In genomic region chr11:94521684-94522083, GRCh38 we compare ENCODE assay signal across 8 cellular contexts. TPM values are rescaled to one million over a fixed set of nuclear protein-coding genes. Genes with fewer than 3 reads are reported as not detected.
DNase-seq lines count a peak whose midpoint lies in the region; ATAC-seq and TF ChIP-seq lines count a peak whose summit lies in the region.

No MANE protein-coding gene starts in this region.

- in situ Hi-C loops in GM13977 (cut with MboI; ENCODE audit: low pct_unique_long_range_greater_than_20kb, low sequenced_read_pairs, unreplicated experiment) (loop anchor here (25.0 kb wide), 1 partner anchor 609 kb away; no protein-coding TSS in a partner anchor), GM13976 (cut with MboI; ENCODE audit: low sequenced_read_pairs, unreplicated experiment) (loop anchor here (5.0 to 25.0 kb wide), 2 partner anchors 81 to 609 kb away; no protein-coding TSS in a partner anchor)

- H3K4me1 Mint-ChIP-seq in neural crest cell, result no peaks in the 10 kb centered on the region

- no peaks in the 10 kb centered on the region for H3K36me3 ChIP-seq in ascending aorta

- H3K4me3 ChIP-seq in ascending aorta, result no peak overlapping the region

- no peak overlapping the region for H3K27ac Mint-ChIP-seq in neural crest cell (ENCODE audit: unreplicated experiment)

- intact Hi-C loops in ascending aorta (cut with DNase I), result no loop called here
- intact Hi-C loops in posterior vena cava (cut with DNase I), result loop anchor here in 1 of 2 donors (5.0 kb wide), 1 partner anchor 41 kb away; no protein-coding TSS in a partner anchor

- DNase-seq in GM13977 (ENCODE audit: low spot score) (peak; percentile 26), ascending aorta (ENCODE audit: low spot score in 2 of 2) (no peak), neural crest cell (ENCODE audit: low read depth, low spot score) (no peak), GM19238 (ENCODE audit: insufficient read length, low spot score) (no peak), GM13976 (ENCODE audit: low spot score) (no peak), posterior vena cava (ENCODE audit: low spot score) (no peak)

- ATAC-seq in HG03280 (IDR thresholded peaks at IDR 0.05; ENCODE audit: unreplicated experiment), result peak; percentile 52
- no peak for ATAC-seq in activated CD4-positive, CD25-positive, alpha-beta regulatory T cell treated with anti-CD3 and anti-CD28 coated beads, Interleukin-2, amount 50 U/mL, for 24 hours

- no peaks in the 10 kb centered on the region for H3K9me3 Mint-ChIP-seq in neural crest cell

- H3K4me1 ChIP-seq in ascending aorta, result no peaks in the 10 kb centered on the region

- H3K27ac ChIP-seq in ascending aorta, result no peak overlapping the region

- H3K4me3 Mint-ChIP-seq in neural crest cell, result no peak overlapping the region

- peaks cover 9% of the 10 kb centered on the region for H3K27me3 Mint-ChIP-seq in neural crest cell (ENCODE audit: low read depth)

- peak; percentile 44 for TF ChIP-seq CTCF in GM13977 (IDR thresholded peaks at IDR 0.05; ENCODE audit: extremely low read depth, insufficient read depth, missing control alignments)
- TF ChIP-seq CTCF in ascending aorta (IDR thresholded peaks at IDR 0.05), result peak; percentile 6 to 33 (median 13)
- peak; percentile 47 for TF ChIP-seq CTCF in neural crest cell (conservative IDR thresholded peaks at IDR 0.05)
- TF ChIP-seq CTCF in GM13976 (IDR thresholded peaks at IDR 0.05; ENCODE audit: borderline replicate concordance, control extremely low read depth, extremely low read depth, insufficient read depth, missing control alignments), result no peak

- no peaks in the 10 kb centered on the region for H3K27me3 ChIP-seq in ascending aorta

- no peaks in the 10 kb centered on the region for H3K36me3 Mint-ChIP-seq in neural crest cell (ENCODE audit: low read depth)

- H3K9me3 ChIP-seq in ascending aorta, result no peaks in the 10 kb centered on the region

RNA-seq across cellular contexts. Expression of gene C11orf97, which starts 9.4 kb away (rescaled TPM):
- total RNA-seq in ascending aorta (not detected), neural crest cell (not detected in 2 replicates), posterior vena cava (not detected)

RNA-seq across cellular contexts. Expression of gene FUT4, which starts 22.0 kb away (rescaled TPM):
- total RNA-seq in ascending aorta (3.2 TPM), neural crest cell (5.2 and 5.9 TPM in 2 replicates), posterior vena cava (1 to 10 TPM; 5.3 to 6.8 TPM)

RNA-seq across cellular contexts. Expression of gene ANKRD49, which starts 27.9 kb away (rescaled TPM):
- total RNA-seq in ascending aorta, result 7.0 TPM
- total RNA-seq in neural crest cell, result 10.3 and 11.7 TPM in 2 replicates
- total RNA-seq in posterior vena cava, result 10 to 100 TPM; 11.8 to 14.8 TPM

RNA-seq across cellular contexts. Expression of gene MRE11, which starts 28.0 kb away (rescaled TPM):
- total RNA-seq in ascending aorta, result 3.3 TPM
- total RNA-seq in neural crest cell, result 39.4 and 40.7 TPM in 2 replicates
- total RNA-seq in posterior vena cava, result 10 to 100 TPM; 15.2 to 15.9 TPM

RNA-seq across cellular contexts. Expression of gene PIWIL4, which starts 45.5 kb away (rescaled TPM):
- total RNA-seq in ascending aorta (4.5 TPM), neural crest cell (0.68 and 0.72 TPM in 2 replicates), posterior vena cava (1 to 10 TPM; 4.4 to 4.5 TPM)
